ENCODE assay signal across 21 cellular contexts in genomic region chr7:82542665-82543064, GRCh38.
DNase-seq lines count a peak whose midpoint lies in the region; ATAC-seq and TF ChIP-seq lines count a peak whose summit lies in the region.
"Had no signal": no experiment of that assay in that cellular context is flagged by ENCODE, and none has a peak within 500 bp of the region (broad histone marks: within the 10 kb centered on the region; RNA-seq: fewer than 3 reads in every experiment).

No MANE protein-coding gene starts in this region.

- H3K4me3 ChIP-seq in ACC112 (ENCODE audit: low read depth, low read length) (peak overlapping the region; percentile 41), heart right ventricle (no peak overlapping the region)
- H3K4me3 ChIP-seq in CD4-positive, alpha-beta memory T cell (ENCODE audit: low read length in 2 of 2): no peak overlapping the region
- H3K4me3 ChIP-seq: A549, neural progenitor cell had no signal

- POLR2A ChIA-PET in HEK293T (lab: Yijun Ruan, JAX): no interaction called here
- POLR2A ChIA-PET in CD4-positive, alpha-beta memory T cell (lab: Charles Lee; ENCODE audit: partially characterized antibody): no interaction called here

- intact Hi-C loops in heart right ventricle (cut with DNase I): loop anchor here in 1 of 10 donors (10.0 kb wide), 1 partner anchor 72 kb away; no protein-coding TSS in a partner anchor
- intact Hi-C loops in CD4-positive, alpha-beta memory T cell (cut with micrococcal nuclease): no loop called here

- H3K9me3 Mint-ChIP-seq in CD4-positive, alpha-beta memory T cell: peaks cover 0 to 4% (median 1%) of the 10 kb centered on the region in 8 donors
- H3K9me3 Mint-ChIP-seq: activated naive CD4-positive, alpha-beta T cell treated with anti-CD3 and anti-CD28 coated beads, Interleukin-2, amount 10 ng/mL, durations not matched to agents 7 days and 5 days had no signal

- CTCF ChIA-PET in HEK293T (lab: Yijun Ruan, JAX): interaction anchor here (0.5 kb wide), 1 partner anchor 308 kb away, joined by 3 read pairs; no protein-coding TSS in a partner anchor
- CTCF ChIA-PET in CD4-positive, alpha-beta memory T cell (lab: Charles Lee; ENCODE audit: partially characterized antibody): no interaction called here

- H2AFZ ChIP-seq in ACC112 (ENCODE audit: low read length, unreplicated experiment): peak overlapping the region; percentile 42
- H2AFZ ChIP-seq: neural progenitor cell had no signal

- no peak for ATAC-seq in heart right ventricle
- no peak for ATAC-seq in HG02571 (IDR thresholded peaks at IDR 0.05; ENCODE audit: unreplicated experiment)
- ATAC-seq: A549, HCT116, T-cell had no signal

- H3K27ac Mint-ChIP-seq in CD4-positive, alpha-beta memory T cell: peak overlapping the region in 1 of 7 donors; percentile 72
- H3K27ac Mint-ChIP-seq: activated naive CD4-positive, alpha-beta T cell treated with anti-CD3 and anti-CD28 coated beads, Interleukin-2, amount 10 ng/mL, durations not matched to agents 7 days and 5 days; neural progenitor cell; T-cell; type B pancreatic cell had no signal

- H3K36me3 ChIP-seq in ACC112 (ENCODE audit: insufficient read depth, low read length): no peaks in the 10 kb centered on the region
- H3K36me3 ChIP-seq in heart right ventricle: no peaks in the 10 kb centered on the region
- H3K36me3 ChIP-seq in CD4-positive, alpha-beta memory T cell (ENCODE audit: insufficient read depth, low read length): no peaks in the 10 kb centered on the region
- H3K36me3 ChIP-seq: neural progenitor cell had no signal

- H3K9me3 ChIP-seq in heart right ventricle: no peaks in the 10 kb centered on the region
- H3K9me3 ChIP-seq in CD4-positive, alpha-beta memory T cell (ENCODE audit: control insufficient read depth in 1 of 2, low read length in 2 of 2): no peaks in the 10 kb centered on the region
- H3K9me3 ChIP-seq: A549 had no signal

- H3K27me3 Mint-ChIP-seq in CD4-positive, alpha-beta memory T cell: no peaks in the 10 kb centered on the region
- H3K27me3 Mint-ChIP-seq: activated naive CD4-positive, alpha-beta T cell treated with anti-CD3 and anti-CD28 coated beads, Interleukin-2, amount 10 ng/mL, durations not matched to agents 7 days and 5 days; central memory CD8-positive, alpha-beta T cell; T-cell; type B pancreatic cell had no signal

- H3K4me1 ChIP-seq in ACC112 (ENCODE audit: control insufficient read depth, insufficient read depth, low read length, unreplicated experiment): peaks cover 15% of the 10 kb centered on the region
- H3K4me1 ChIP-seq in heart right ventricle: no peaks in the 10 kb centered on the region
- H3K4me1 ChIP-seq in CD4-positive, alpha-beta memory T cell (ENCODE audit: insufficient read depth, low read length): no peaks in the 10 kb centered on the region
- H3K4me1 ChIP-seq: A549, neural progenitor cell had no signal

- no peaks in the 10 kb centered on the region for H3K36me3 Mint-ChIP-seq in CD4-positive, alpha-beta memory T cell
- H3K36me3 Mint-ChIP-seq: activated naive CD4-positive, alpha-beta T cell treated with anti-CD3 and anti-CD28 coated beads, Interleukin-2, amount 10 ng/mL, durations not matched to agents 7 days and 5 days; neural progenitor cell; T-cell; type B pancreatic cell had no signal

- WGBS in heart right ventricle, 2 donors: 31 to 36% methylated on average over 2 of the region's 2 CpGs

- no peak for TF ChIP-seq CTCF in heart right ventricle (IDR thresholded peaks at IDR 0.05)

- H3K4me1 Mint-ChIP-seq in CD4-positive, alpha-beta memory T cell: no peaks in the 10 kb centered on the region
- H3K4me1 Mint-ChIP-seq: activated naive CD4-positive, alpha-beta T cell treated with anti-CD3 and anti-CD28 coated beads, Interleukin-2, amount 10 ng/mL, durations not matched to agents 7 days and 5 days; central memory CD8-positive, alpha-beta T cell; neural progenitor cell; T-cell had no signal

- no peaks in the 10 kb centered on the region for H3K79me2 ChIP-seq in ACC112 (ENCODE audit: control insufficient read depth, insufficient read depth, low read length, unreplicated experiment)

- peak; percentile 6 for DNase-seq in HEK293T (ENCODE audit: extremely low spot score)
- DNase-seq in astrocyte of the hippocampus (ENCODE audit: low read depth, low spot score): peak; percentile 89
- DNase-seq in kidney glomerular epithelial cell (lab: John Stamatoyannopoulos, UW): peak; percentile 93
- no peak for DNase-seq in heart right ventricle
- DNase-seq in CD4-positive, alpha-beta memory T cell: no peak
- DNase-seq in NCI-H1436 treated with DMSO at 0.1 percent for 48 hours (lab: John Stamatoyannopoulos, UW): no peak
- DNase-seq: activated CD4-positive, CD25-positive, alpha-beta regulatory T cell; activated CD8-positive, alpha-beta memory T cell treated with anti-CD3 and anti-CD28 coated beads, Interleukin-2, amount 50 U/mL, for 4 hours; activated naive CD4-positive, alpha-beta T cell treated with anti-CD3 and anti-CD28 coated beads, Interleukin-2, amount 10 ng/mL, durations not matched to agents 7 days and 5 days; NCI-H2081 treated with DMSO at 0.1 percent for 48 hours; NCI-H774; stimulated activated CD4-positive, alpha-beta T cell treated with anti-CD3 and anti-CD28 coated beads, Interleukin-4, amount 100 ng/mL, for 4 hours; T-cell had no signal

- H3K27me3 ChIP-seq in ACC112 (ENCODE audit: insufficient read depth, low read length): no peaks in the 10 kb centered on the region
- no peaks in the 10 kb centered on the region for H3K27me3 ChIP-seq in heart right ventricle
- no peaks in the 10 kb centered on the region for H3K27me3 ChIP-seq in CD4-positive, alpha-beta memory T cell (ENCODE audit: insufficient read depth, low read length)
- H3K27me3 ChIP-seq: neural progenitor cell had no signal

- peak overlapping the region; percentile 71 for H3K27ac ChIP-seq in ACC112 (ENCODE audit: low read depth, low read length)
- no peak overlapping the region for H3K27ac ChIP-seq in heart right ventricle
- H3K27ac ChIP-seq in CD4-positive, alpha-beta memory T cell (ENCODE audit: low read depth, low read length): no peak overlapping the region
- H3K27ac ChIP-seq: A549, neural progenitor cell, RWPE1 had no signal

- H3K4me3 Mint-ChIP-seq in CD4-positive, alpha-beta memory T cell: no peak overlapping the region
- H3K4me3 Mint-ChIP-seq: activated naive CD4-positive, alpha-beta T cell treated with anti-CD3 and anti-CD28 coated beads, Interleukin-2, amount 10 ng/mL, durations not matched to agents 7 days and 5 days; central memory CD8-positive, alpha-beta T cell; neural progenitor cell; T-cell; type B pancreatic cell had no signal

TF ChIP-seq in HEK293T, 16 proteins besides CTCF, POLR2A, EP300 and RAD21:
- no peak for TF ChIP-seq TARDBP (IDR thresholded peaks at IDR 0.05)
- no peak for TF ChIP-seq ELF4 (IDR thresholded peaks at IDR 0.05)
- TF ChIP-seq PKNOX1 (IDR thresholded peaks at IDR 0.05): peak; percentile 60; the same call in 1 of the 2 replicates
TF ChIP-seq in HEK293T: peak in this region for 1.

Comparison
In these comparisons a context has a peak if more than half of its experiments do, and no peak if none do; other contexts are left out.
1. DNase-seq: peak in HEK293T (single experiment), astrocyte of the hippocampus (single experiment) and kidney glomerular epithelial cell (single experiment); none in heart right ventricle (0 of 2), CD4-positive, alpha-beta memory T cell (0 of 5) and NCI-H1436 treated with DMSO at 0.1 percent for 48 hours (single experiment).